Comparison of ENCODE assay signal across 17 cellular contexts in the genomic region with DNA sequence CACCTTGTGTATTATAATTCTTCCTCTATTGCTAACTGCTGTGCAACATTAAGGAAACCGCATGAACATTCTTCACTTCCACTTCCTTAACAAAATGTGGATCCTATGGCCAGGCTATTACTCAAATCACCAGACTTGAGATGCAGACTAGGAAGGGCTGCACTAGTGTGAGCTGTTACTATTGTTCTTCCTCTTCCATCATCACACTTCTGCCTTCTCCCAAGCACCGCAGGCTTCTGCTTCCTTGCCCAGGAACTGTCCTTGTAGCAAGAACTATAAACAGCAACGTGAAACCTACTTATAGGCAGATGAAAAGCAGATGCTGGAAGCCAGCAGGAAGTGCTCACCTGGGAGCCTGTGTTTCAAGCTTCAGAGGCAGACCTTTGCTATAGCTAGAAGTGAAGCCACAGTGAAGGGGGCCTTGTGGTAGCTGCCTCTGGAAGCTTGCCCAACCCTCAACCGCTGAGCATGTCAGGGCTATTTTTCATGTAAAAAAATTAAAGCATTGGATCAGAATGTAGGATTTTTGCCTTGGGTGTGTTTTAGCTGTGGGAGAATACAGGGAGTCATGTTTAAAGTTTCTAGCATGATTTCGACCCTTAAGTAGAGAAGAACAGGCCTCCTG. TPM values are rescaled to one million over a fixed set of nuclear protein-coding genes. Genes with fewer than 3 reads are reported as not detected.
DNase-seq lines count a peak whose midpoint lies in the region; ATAC-seq and TF ChIP-seq lines count a peak whose summit lies in the region.
"Had no signal": no experiment of that assay in that cellular context is flagged by ENCODE, and none has a peak within 500 bp of the region (broad histone marks: within the 10 kb centered on the region; RNA-seq: fewer than 3 reads in every experiment).

No MANE protein-coding gene starts in this region.

- no peaks in the 10 kb centered on the region for H3K9me3 ChIP-seq in left ventricle myocardium inferior (replicated peaks)
- H3K9me3 ChIP-seq: thyroid gland had no signal

- ATAC-seq in HG02623 (IDR thresholded peaks at IDR 0.05; ENCODE audit: unreplicated experiment) (peak; percentile 33), GM18870 (IDR thresholded peaks at IDR 0.05; ENCODE audit: unreplicated experiment) (no peak), HG02981 (IDR thresholded peaks at IDR 0.05; ENCODE audit: unreplicated experiment) (no peak), HG02571 (IDR thresholded peaks at IDR 0.05; ENCODE audit: unreplicated experiment) (no peak)

- peaks cover 9% of the 10 kb centered on the region for H3K27me3 ChIP-seq in left ventricle myocardium inferior (ENCODE audit: low read depth)
- H3K27me3 ChIP-seq: thyroid gland had no signal

- H3K27ac ChIP-seq in left ventricle myocardium inferior (replicated peaks) = no peak overlapping the region
- H3K27ac ChIP-seq: dorsolateral prefrontal cortex, thyroid gland had no signal

- no peaks in the 10 kb centered on the region for H3K36me3 ChIP-seq in left ventricle myocardium inferior
- H3K36me3 ChIP-seq: thyroid gland had no signal

- no peak for TF ChIP-seq CTCF in left ventricle myocardium inferior (IDR thresholded peaks at IDR 0.05; ENCODE audit: borderline replicate concordance)

- DNase-seq in AML-193 (lab: John Stamatoyannopoulos, UW) (peak; percentile 71 to 78), NOMO-1 (lab: John Stamatoyannopoulos, UW; ENCODE audit: unreplicated experiment in 2 of 2) (peak; percentile 86 to 99), left ventricle myocardium inferior (peak; percentile 15), SK-N-DZ (ENCODE audit: low spot score) (no peak)
- DNase-seq: DMS79 treated with DMSO at 0.1 percent for 48 hours, dorsolateral prefrontal cortex, GOT3, mesenchymal stem cell, NCI-H524 treated with DMSO at 0.1 percent for 48 hours, SW 1271, thyroid gland had no signal

- intact Hi-C loops in left ventricle myocardium inferior (cut with micrococcal nuclease) = no loop called here

- no peak overlapping the region for H3K4me3 ChIP-seq in left ventricle myocardium inferior
- H3K4me3 ChIP-seq: dorsolateral prefrontal cortex, thyroid gland had no signal

- no peaks in the 10 kb centered on the region for H3K4me1 ChIP-seq in left ventricle myocardium inferior
- H3K4me1 ChIP-seq: thyroid gland had no signal

RNA-seq across cellular contexts. Expression of a gene that starts 43.9 kb away (rescaled TPM):
- total RNA-seq in left ventricle myocardium inferior = not detected
- polyA plus RNA-seq in SK-N-DZ (2014; cell fraction: cytosol; rRNA removed) = not detected in 2 replicates
- polyA plus RNA-seq in SK-N-DZ (2014; cell fraction: nucleus; rRNA removed) = not detected in 2 replicates
- total RNA-seq: LHCN-M2, renal cortical epithelial cell, thyroid gland had no signal
